ENCODE assay signal across 16 cellular contexts in genomic region chr19:14378890-14379289, GRCh38. TPM values are rescaled to one million over a fixed set of nuclear protein-coding genes. Genes with fewer than 3 reads are reported as not detected.
DNase-seq lines count a peak whose midpoint lies in the region; ATAC-seq and TF ChIP-seq lines count a peak whose summit lies in the region.
"Had no signal": no experiment of that assay in that cellular context is flagged by ENCODE, and none has a peak within 500 bp of the region (broad histone marks: within the 10 kb centered on the region; RNA-seq: fewer than 3 reads in every experiment).

No MANE protein-coding gene starts in this region.

- H3K27ac ChIP-seq in mesodermal cell (ENCODE audit: low read depth, low read length, severe bottlenecking) (peak overlapping the region; percentile 45), transverse colon (peak overlapping the region; percentile 97 to 99 (median 98)), right lobe of liver (no peak overlapping the region)

- H3K36me3 ChIP-seq in mesodermal cell (ENCODE audit: control insufficient read depth, insufficient read depth, low read length), result no peaks in the 10 kb centered on the region
- H3K36me3 ChIP-seq in transverse colon, result no peaks in the 10 kb centered on the region
- no peaks in the 10 kb centered on the region for H3K36me3 ChIP-seq in right lobe of liver
- H3K36me3 ChIP-seq: thyroid gland had no signal

- H3K4me3 Mint-ChIP-seq in activated naive CD4-positive, alpha-beta T cell treated with anti-CD3 and anti-CD28 coated beads for 36 hours, result no peak overlapping the region
- no peak overlapping the region for H3K4me3 Mint-ChIP-seq in activated naive CD8-positive, alpha-beta T cell treated with anti-CD3 and anti-CD28 coated beads for 36 hours

- DNase-seq in activated naive CD4-positive, alpha-beta T cell treated with anti-CD3 and anti-CD28 coated beads for 36 hours, result no peak
- DNase-seq in activated naive CD4-positive, alpha-beta T cell treated with anti-CD3 and anti-CD28 coated beads, Interleukin-2, amount 50 U/mL, for 16 hours, result no peak
- no peak for DNase-seq in activated naive CD8-positive, alpha-beta T cell treated with anti-CD3 and anti-CD28 coated beads for 36 hours
- DNase-seq in transverse colon (no peak), right lobe of liver (no peak), mucosa of gallbladder (ENCODE audit: low spot score) (no peak), NCI-H1105 (lab: John Stamatoyannopoulos, UW) (no peak)
- DNase-seq: activated gamma-delta T cell; COR-L47; effector CD4-positive, alpha-beta T cell; NCI-H1930; NCI-H446 treated with DMSO at 0.1 percent for 48 hours; stimulated activated CD4-positive, alpha-beta T cell treated with anti-CD3 and anti-CD28 coated beads, Interleukin-1b, Interleukin-23, amount 100 ng/mL, for 48 hours; thyroid gland had no signal

- no peak for ATAC-seq in right lobe of liver
- ATAC-seq: left lobe of liver had no signal

- peaks cover 34% of the 10 kb centered on the region for H3K4me1 ChIP-seq in mesodermal cell (ENCODE audit: control insufficient read depth, insufficient read depth, low read length, poor library complexity, severe bottlenecking)
- peaks cover 22 to 72% (median 58%) of the 10 kb centered on the region in 4 donors for H3K4me1 ChIP-seq in transverse colon
- peaks cover 0 to 7% (median 0%) of the 10 kb centered on the region in 4 donors for H3K4me1 ChIP-seq in right lobe of liver

- H3K9me3 Mint-ChIP-seq in activated naive CD4-positive, alpha-beta T cell treated with anti-CD3 and anti-CD28 coated beads for 36 hours, result no peaks in the 10 kb centered on the region
- H3K9me3 Mint-ChIP-seq in activated naive CD8-positive, alpha-beta T cell treated with anti-CD3 and anti-CD28 coated beads for 36 hours, result no peaks in the 10 kb centered on the region

- in situ Hi-C loops in transverse colon (cut with MboI; ENCODE audit: low pct_ligation_motif_present in 1 of 4, low pct_unique_long_range_greater_than_20kb in 1 of 4, low sequenced_read_pairs in 3 of 4), result no loop called here

- H3K27me3 ChIP-seq in transverse colon (no peaks in the 10 kb centered on the region), right lobe of liver (no peaks in the 10 kb centered on the region)
- H3K27me3 ChIP-seq: thyroid gland had no signal

- TF ChIP-seq CTCF in transverse colon (IDR thresholded peaks at IDR 0.05) (no peak), right lobe of liver (IDR thresholded peaks at IDR 0.05) (no peak)

- CTCF ChIA-PET in activated naive CD4-positive, alpha-beta T cell treated with anti-CD3 and anti-CD28 coated beads for 36 hours (lab: Charles Lee), result interaction anchor here (1.0 kb wide), 1 partner anchor 17 kb away, joined by 3 read pairs; no protein-coding TSS in a partner anchor

- H3K27ac Mint-ChIP-seq in activated naive CD4-positive, alpha-beta T cell treated with anti-CD3 and anti-CD28 coated beads for 36 hours, result peak overlapping the region; percentile 100
- H3K27ac Mint-ChIP-seq in activated naive CD8-positive, alpha-beta T cell treated with anti-CD3 and anti-CD28 coated beads for 36 hours, result peak overlapping the region; percentile 95

- TF ChIP-seq POLR2A in transverse colon (IDR thresholded peaks at IDR 0.05) (no peak), right lobe of liver (IDR thresholded peaks at IDR 0.05) (no peak)

- no peak for TF ChIP-seq EP300 in transverse colon (IDR thresholded peaks at IDR 0.05; ENCODE audit: low read depth)

- H3K36me3 Mint-ChIP-seq in activated naive CD4-positive, alpha-beta T cell treated with anti-CD3 and anti-CD28 coated beads for 36 hours (ENCODE audit: low read depth), result peaks cover 22% of the 10 kb centered on the region
- peaks cover 27% of the 10 kb centered on the region for H3K36me3 Mint-ChIP-seq in activated naive CD8-positive, alpha-beta T cell treated with anti-CD3 and anti-CD28 coated beads for 36 hours

- WGBS in mesodermal cell (ENCODE audit: insufficient coverage in 2 of 2), 2 experiments, result 67 to 81% methylated on average over 3 to 4 of the region's 4 CpGs
- WGBS in transverse colon (ENCODE audit: low coverage in 1 of 2), 2 donors, result 55 to 72% methylated on average over 4 of the region's 4 CpGs
- WGBS in right lobe of liver (ENCODE audit: insufficient coverage, low coverage, low lambda C conversion rate, missing lambda C conversion rate), result no CpG with 5 or more reads among the region's 4 CpGs

- intact Hi-C loops in activated naive CD4-positive, alpha-beta T cell treated with anti-CD3 and anti-CD28 coated beads for 36 hours (cut with micrococcal nuclease), result loop anchor here (10.0 kb wide), 1 partner anchor 1696 kb away; the partner anchor contains the start of gene TPM4
- intact Hi-C loops in transverse colon (cut with DNase I; ENCODE audit: low total_unique reads) (no loop called here), right lobe of liver (cut with DNase I) (no loop called here)

- no peaks in the 10 kb centered on the region for H3K9me3 ChIP-seq in mesodermal cell (ENCODE audit: control insufficient read depth, low read length)
- H3K9me3 ChIP-seq in transverse colon, result no peaks in the 10 kb centered on the region
- no peaks in the 10 kb centered on the region for H3K9me3 ChIP-seq in right lobe of liver
- H3K9me3 ChIP-seq: thyroid gland had no signal

- H3K4me1 Mint-ChIP-seq in activated naive CD4-positive, alpha-beta T cell treated with anti-CD3 and anti-CD28 coated beads for 36 hours (ENCODE audit: low read depth), result peaks cover 43% of the 10 kb centered on the region
- H3K4me1 Mint-ChIP-seq in activated naive CD8-positive, alpha-beta T cell treated with anti-CD3 and anti-CD28 coated beads for 36 hours, result peaks cover 37% of the 10 kb centered on the region

- H3K27me3 Mint-ChIP-seq in activated naive CD4-positive, alpha-beta T cell treated with anti-CD3 and anti-CD28 coated beads for 36 hours (ENCODE audit: low read depth), result no peaks in the 10 kb centered on the region
- H3K27me3 Mint-ChIP-seq in activated naive CD8-positive, alpha-beta T cell treated with anti-CD3 and anti-CD28 coated beads for 36 hours, result no peaks in the 10 kb centered on the region

- H3K4me3 ChIP-seq in mesodermal cell (ENCODE audit: extremely low read depth, insufficient read depth, low read length, poor library complexity, severe bottlenecking), result no peak overlapping the region
- no peak overlapping the region for H3K4me3 ChIP-seq in transverse colon
- no peak overlapping the region for H3K4me3 ChIP-seq in right lobe of liver
- H3K4me3 ChIP-seq: thyroid gland had no signal

RNA-seq across cellular contexts. Expression of gene ADGRE5, which starts 2.4 kb away (rescaled TPM):
- 100 to 1,000 TPM; 173 to 187 TPM for total RNA-seq in activated naive CD4-positive, alpha-beta T cell treated with anti-CD3 and anti-CD28 coated beads for 36 hours
- total RNA-seq in activated naive CD8-positive, alpha-beta T cell treated with anti-CD3 and anti-CD28 coated beads for 36 hours, result 100 to 1,000 TPM; 219 to 223 TPM
- 18.4 TPM for polyA plus RNA-seq in mesodermal cell (2013, experiment 1 of 2)
- 15.9 TPM for polyA plus RNA-seq in mesodermal cell (2013, experiment 2 of 2)
- total RNA-seq in transverse colon (100 to 1,000 TPM in 3 of 4 donors, 10 to 100 TPM in 1; 77.4 to 257 (median 136) TPM), right lobe of liver (10 to 100 TPM in 5 of 6 experiments, 1 to 10 TPM in 1; 7.9 to 21.5 (median 15.3) TPM), mucosa of gallbladder (48.2 TPM)

RNA-seq across cellular contexts. Expression of gene DDX39A, which starts 40.3 kb away (rescaled TPM):
- total RNA-seq in activated naive CD4-positive, alpha-beta T cell treated with anti-CD3 and anti-CD28 coated beads for 36 hours, result 100 to 1,000 TPM; 219 to 227 TPM
- total RNA-seq in activated naive CD8-positive, alpha-beta T cell treated with anti-CD3 and anti-CD28 coated beads for 36 hours, result 100 to 1,000 TPM; 300 to 306 TPM
- 50.4 TPM for polyA plus RNA-seq in mesodermal cell (2013, experiment 1 of 2)
- 46.8 TPM for polyA plus RNA-seq in mesodermal cell (2013, experiment 2 of 2)
- total RNA-seq in transverse colon (100 to 1,000 TPM in 3 of 4 donors, 10 to 100 TPM in 1; 66.4 to 286 (median 163) TPM), right lobe of liver (10 to 100 TPM; 12.9 to 34.5 (median 24.6) TPM), mucosa of gallbladder (46.4 TPM)

RNA-seq across cellular contexts. Expression of gene PKN1, which starts 54.2 kb away (rescaled TPM):
- 100 to 1,000 TPM; 159 to 164 TPM for total RNA-seq in activated naive CD4-positive, alpha-beta T cell treated with anti-CD3 and anti-CD28 coated beads for 36 hours
- 100 to 1,000 TPM; 168 to 169 TPM for total RNA-seq in activated naive CD8-positive, alpha-beta T cell treated with anti-CD3 and anti-CD28 coated beads for 36 hours
- 81.2 TPM for polyA plus RNA-seq in mesodermal cell (2013, experiment 1 of 2)
- polyA plus RNA-seq in mesodermal cell (2013, experiment 2 of 2), result 67.1 TPM
- total RNA-seq in transverse colon (100 to 1,000 TPM in 1 of 4 donors, 10 to 100 TPM in 3; 29.1 to 129 (median 55.0) TPM), right lobe of liver (10 to 100 TPM; 19.5 to 49.4 (median 34.1) TPM), mucosa of gallbladder (136 TPM)

Comparison
In these comparisons a context has a peak if more than half of its experiments do, and no peak if none do; other contexts are left out.
1. H3K27ac ChIP-seq: peak in mesodermal cell (single experiment) and transverse colon (4 of 4); none in right lobe of liver (0 of 3).